Comparison of ENCODE assay signal across 12 cellular contexts in genomic region chr4:75015627-75016026, GRCh38.
"Had no signal": no experiment of that assay in that cellular context is flagged by ENCODE, and none has a peak within 500 bp of the region (broad histone marks: within the 10 kb centered on the region; RNA-seq: fewer than 3 reads in every experiment).

No MANE protein-coding gene starts in this region.

- H3K27me3 ChIP-seq: suprapubic skin had no signal

- ATAC-seq: activated CD8-positive, alpha-beta T cell treated with anti-CD3 and anti-CD28 coated beads for 36 hours; activated naive CD4-positive, alpha-beta T cell treated with anti-CD3 and anti-CD28 coated beads, Interleukin-2, amount 50 U/mL, for 72 hours had no signal

- H3K27ac ChIP-seq: suprapubic skin had no signal

- H3K9me3 ChIP-seq: suprapubic skin had no signal

- H3K4me3 ChIP-seq: suprapubic skin had no signal

- DNase-seq: activated B cell treated with CpG ODN at 0.5 μM for 24 hours; activated CD4-positive, alpha-beta T cell treated with anti-CD3 and anti-CD28 coated beads for 48 hours; activated CD8-positive, alpha-beta T cell treated with anti-CD3 and anti-CD28 coated beads for 36 hours; activated effector memory CD4-positive, alpha-beta T cell treated with anti-CD3 and anti-CD28 coated beads, Interleukin-2, amount 50 U/mL, for 16 hours; activated T-cell treated with anti-CD3 and anti-CD28 coated beads, Interleukin-2, amount 50 U/mL, for 48 hours; effector memory CD4-positive, alpha-beta T cell; mesendoderm; small intestine; stimulated activated CD4-positive, alpha-beta T cell treated with anti-CD3 and anti-CD28 coated beads, Interleukin-4, amount 100 ng/mL, for 24 hours; stimulated activated naive CD4-positive, alpha-beta T cell had no signal
